In the genomic region with DNA sequence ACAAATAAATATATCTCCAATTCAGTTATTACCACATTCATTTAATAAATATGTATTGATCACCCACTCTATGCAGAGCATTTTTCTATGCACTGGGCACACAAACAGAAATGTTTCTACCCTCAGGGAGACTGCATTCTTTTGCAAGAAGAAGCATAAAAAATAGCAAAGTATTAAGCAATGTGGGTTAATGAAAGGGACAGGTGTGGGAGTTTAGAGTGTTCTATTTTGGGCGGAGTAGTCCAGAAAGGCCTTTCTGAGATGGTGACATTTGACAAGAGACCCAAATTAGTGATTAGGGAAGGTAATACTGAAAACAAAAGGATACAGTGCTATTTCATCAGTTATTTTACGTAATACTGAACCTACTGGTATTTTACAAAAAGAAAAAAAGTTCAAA, we compare ENCODE assay signal across 34 cellular contexts.
"Had no signal": no experiment of that assay in that cellular context is flagged by ENCODE, and none has a peak within 500 bp of the region (broad histone marks: within the 10 kb centered on the region; RNA-seq: fewer than 3 reads in every experiment).

No MANE protein-coding gene starts in this region.

- H3K4me3 ChIP-seq: adrenal gland, body of pancreas, breast epithelium had no signal

- H3K4me3 Mint-ChIP-seq: activated B cell treated with CpG ODN at 0.5 μM for 24 hours; activated CD4-positive, alpha-beta T cell treated with anti-CD3 and anti-CD28 coated beads, Interleukin-2, amount 10 ng/mL, durations not matched to agents 24 days and 14 days; activated CD8-positive, alpha-beta T cell treated with anti-CD3 and anti-CD28 coated beads for 36 hours; activated naive CD4-positive, alpha-beta T cell treated with anti-CD3 and anti-CD28 coated beads for 36 hours; activated naive CD8-positive, alpha-beta T cell treated with anti-CD3 and anti-CD28 coated beads for 36 hours; activated T-cell treated with anti-CD3 and anti-CD28 coated beads, Interleukin-2, amount 50 U/mL, for 4 hours; activated T-cell treated with anti-CD3 and anti-CD28 coated beads, Interleukin-2, amount 50 U/mL, for 72 hours; activated T-helper 1 cell treated with anti-CD3 and anti-CD28 coated beads, Interleukin-12 subunit alpha, Interleukin-12 subunit beta, Interleukin-2, Interleukin-4 antibody, amounts not matched to agents 30 ng/mL and 10 ng/mL and 1 ng/mL, durations not matched to agents 14 hours and 24 hours and 36 hours; activated T-helper 17 cell treated with anti-CD3 and anti-CD28 coated beads, Interleukin-2, amount 50 U/mL, for 72 hours; T-helper 1 cell treated with Interleukin-12 subunit alpha and Interleukin-12 subunit beta and Interleukin-4 antibody, amounts not matched to agents 30 μg/mL and 1 μg/mL, for 36 hours; T-helper 2 cell treated with Interferon-gamma antibody and Interleukin-4, amounts not matched to agents 5 μg/mL and 100 μg/mL, for 36 hours had no signal

- H3K4me1 ChIP-seq: adrenal gland, body of pancreas, breast epithelium had no signal

- H3K27me3 ChIP-seq: adrenal gland, body of pancreas, brain microvascular endothelial cell, breast epithelium had no signal

- H3K9me3 Mint-ChIP-seq: activated CD4-positive, alpha-beta T cell treated with anti-CD3 and anti-CD28 coated beads, Interleukin-2, amount 10 ng/mL, durations not matched to agents 24 days and 14 days had no signal

- H3K27ac ChIP-seq: adrenal gland, body of pancreas, brain microvascular endothelial cell, breast epithelium, VCaP had no signal

- ATAC-seq: activated CD8-positive, alpha-beta T cell treated with anti-CD3 and anti-CD28 coated beads for 36 hours; activated naive CD4-positive, alpha-beta T cell treated with anti-CD3 and anti-CD28 coated beads, Interleukin-2, amount 50 U/mL, for 72 hours; activated T-cell treated with anti-CD3 and anti-CD28 coated beads, Interleukin-2, amount 50 U/mL, for 4 hours; activated T-cell treated with anti-CD3 and anti-CD28 coated beads, Interleukin-2, amount 50 U/mL, for 72 hours; activated T-helper 17 cell treated with anti-CD3 and anti-CD28 coated beads, Interleukin-2, amount 50 U/mL, for 72 hours; body of pancreas had no signal

- DNase-seq: activated B cell treated with CpG ODN at 0.5 μM for 24 hours; activated CD4-positive, alpha-beta T cell treated with anti-CD3 and anti-CD28 coated beads for 4 hours; activated CD4-positive, alpha-beta T cell treated with anti-CD3 and anti-CD28 coated beads, Interleukin-2, amount 10 ng/mL, durations not matched to agents 24 days and 14 days; activated CD4-positive, alpha-beta T cell treated with anti-CD3 and anti-CD28 coated beads, Interleukin-2, amount 50 U/mL, for 48 hours; activated CD4-positive, CD25-positive, alpha-beta regulatory T cell treated with anti-CD3 and anti-CD28 coated beads, Interleukin-2, amount 50 U/mL, for 72 hours; activated CD8-positive, alpha-beta memory T cell treated with anti-CD3 and anti-CD28 coated beads, Interleukin-2, amount 50 U/mL, for 4 hours; activated CD8-positive, alpha-beta T cell treated with anti-CD3 and anti-CD28 coated beads for 36 hours; activated effector memory CD4-positive, alpha-beta T cell treated with anti-CD3 and anti-CD28 coated beads, Interleukin-2, amount 50 U/mL, for 16 hours; activated gamma-delta T cell treated with Interleukin-2 at 50 U/mL for 16 hours; activated naive CD4-positive, alpha-beta T cell; activated naive CD4-positive, alpha-beta T cell treated with anti-CD3 and anti-CD28 coated beads for 36 hours; activated naive CD4-positive, alpha-beta T cell treated with anti-CD3 and anti-CD28 coated beads, Interleukin-2, amount 50 U/mL, for 16 hours; activated naive CD8-positive, alpha-beta T cell treated with anti-CD3 and anti-CD28 coated beads for 36 hours; activated T-cell treated with anti-CD3 and anti-CD28 coated beads for 4 hours; activated T-cell treated with anti-CD3 and anti-CD28 coated beads, Interleukin-2, amount 50 U/mL, for 1 hour; activated T-cell treated with anti-CD3 and anti-CD28 coated beads, Interleukin-2, amount 50 U/mL, for 4 hours; activated T-cell treated with anti-CD3 and anti-CD28 coated beads, Interleukin-2, amount 50 U/mL, for 72 hours; adrenal gland; amniotic stem cell; aorta; body of pancreas; brain microvascular endothelial cell; central memory CD4-positive, alpha-beta T cell; SW 1271; T-helper 1 cell; T-helper 2 cell; T-helper 9 cell had no signal

- H3K27me3 Mint-ChIP-seq: activated B cell treated with CpG ODN at 0.5 μM for 24 hours; activated CD4-positive, alpha-beta T cell treated with anti-CD3 and anti-CD28 coated beads, Interleukin-2, amount 10 ng/mL, durations not matched to agents 24 days and 14 days; activated CD8-positive, alpha-beta T cell treated with anti-CD3 and anti-CD28 coated beads for 36 hours; activated naive CD8-positive, alpha-beta T cell treated with anti-CD3 and anti-CD28 coated beads for 36 hours; activated T-helper 17 cell treated with anti-CD3 and anti-CD28 coated beads, Interleukin-2, amount 50 U/mL, for 72 hours had no signal

- H3K36me3 ChIP-seq: adrenal gland, brain microvascular endothelial cell, breast epithelium had no signal

- H3K9me3 ChIP-seq: adrenal gland, body of pancreas had no signal

- H3K4me1 Mint-ChIP-seq: activated B cell treated with CpG ODN at 0.5 μM for 24 hours; activated CD4-positive, alpha-beta T cell treated with anti-CD3 and anti-CD28 coated beads, Interleukin-2, amount 10 ng/mL, durations not matched to agents 24 days and 14 days; activated naive CD8-positive, alpha-beta T cell treated with anti-CD3 and anti-CD28 coated beads for 36 hours; activated T-helper 17 cell treated with anti-CD3 and anti-CD28 coated beads, Interleukin-2, amount 50 U/mL, for 72 hours had no signal

- H3K36me3 Mint-ChIP-seq: activated naive CD4-positive, alpha-beta T cell treated with anti-CD3 and anti-CD28 coated beads, Interleukin-2, amount 50 U/mL, for 72 hours; activated naive CD8-positive, alpha-beta T cell treated with anti-CD3 and anti-CD28 coated beads for 36 hours had no signal

- H3K27ac Mint-ChIP-seq: activated B cell treated with CpG ODN at 0.5 μM for 24 hours; activated CD4-positive, alpha-beta T cell treated with anti-CD3 and anti-CD28 coated beads, Interleukin-2, amount 10 ng/mL, durations not matched to agents 24 days and 14 days; activated CD8-positive, alpha-beta T cell treated with anti-CD3 and anti-CD28 coated beads for 36 hours; activated naive CD4-positive, alpha-beta T cell treated with anti-CD3 and anti-CD28 coated beads for 36 hours; activated naive CD4-positive, alpha-beta T cell treated with anti-CD3 and anti-CD28 coated beads, Interleukin-2, amount 50 U/mL, for 72 hours; activated naive CD8-positive, alpha-beta T cell treated with anti-CD3 and anti-CD28 coated beads for 36 hours; activated T-cell treated with anti-CD3 and anti-CD28 coated beads, Interleukin-2, amount 50 U/mL, for 72 hours; activated T-helper 1 cell treated with anti-CD3 and anti-CD28 coated beads, Interleukin-12 subunit alpha, Interleukin-12 subunit beta, Interleukin-2, Interleukin-4 antibody, amounts not matched to agents 30 ng/mL and 10 ng/mL and 1 ng/mL, durations not matched to agents 14 hours and 24 hours and 36 hours; activated T-helper 17 cell treated with anti-CD3 and anti-CD28 coated beads, Interleukin-2, amount 50 U/mL, for 72 hours; T-helper 1 cell treated with Interleukin-12 subunit alpha and Interleukin-12 subunit beta and Interleukin-4 antibody, amounts not matched to agents 30 μg/mL and 1 μg/mL, for 36 hours; T-helper 2 cell treated with Interferon-gamma antibody and Interleukin-4, amounts not matched to agents 5 μg/mL and 100 μg/mL, for 36 hours had no signal
